21 cellular contexts compared by ENCODE assay signal in genomic region chr11:17687946-17688670, GRCh38.
A peak's percentile ranks its signal among the peaks of the same experiment; 100 is the strongest.
DNase-seq lines count a peak whose midpoint lies in the region; FAIRE-seq and TF ChIP-seq lines count a peak whose summit lies in the region.
"Had no signal": no experiment of that assay in that cellular context is flagged by ENCODE, and none has a peak within 500 bp of the region (broad histone marks: within the 10 kb centered on the region; RNA-seq: fewer than 3 reads in every experiment).

No MANE protein-coding gene starts in this region.

- no peak for TF ChIP-seq CTCF in AG10803 (conservative IDR thresholded peaks at IDR 0.05; ENCODE audit: low read length)

- no peak for FAIRE-seq in GM19239 (lab: Jason Lieb, UNC)
- FAIRE-seq: A549, HepG2 had no signal

- H3K4me3 ChIP-seq in AG10803 (ENCODE audit: low read length): no peak overlapping the region
- H3K4me3 ChIP-seq in skeletal muscle cell (ENCODE audit: low read depth, low read length): no peak overlapping the region
- H3K4me3 ChIP-seq: A549 had no signal

- DNase-seq in AG10803 (ENCODE audit: low read depth) (peak; percentile 54), NCI-H524 treated with DMSO at 0.1 percent for 48 hours (lab: John Stamatoyannopoulos, UW) (peak; percentile 74), iris pigment epithelial cell (ENCODE audit: low read depth) (peak; percentile 3), skeletal muscle cell (ENCODE audit: low read depth) (peak; percentile 59), NCI-H1436 (lab: John Stamatoyannopoulos, UW) (no peak), GM19239 (ENCODE audit: insufficient read length, low spot score) (no peak), Ammon's horn (ENCODE audit: low spot score) (no peak)
- DNase-seq in activated CD4-positive, CD25-positive, alpha-beta regulatory T cell treated with anti-CD3 and anti-CD28 coated beads, Interleukin-2, amount 50 U/mL, for 72 hours: no peak
- DNase-seq: AML-193; Caco-2; CD4-positive, CD25-positive, alpha-beta regulatory T cell; DMS153; H9; Karpas-422; NCI-H1105; NCI-H187; NCI-H345; NCI-H748 treated with DMSO at 0.1 percent for 48 hours; PC-3 had no signal

Comparison
In these comparisons a context has a peak if more than half of its experiments do, and no peak if none do; other contexts are left out.
1. DNase-seq: peak in AG10803 (single experiment), NCI-H524 treated with DMSO at 0.1 percent for 48 hours (single experiment), iris pigment epithelial cell (single experiment) and skeletal muscle cell (single experiment); none in NCI-H1436 (single experiment), GM19239 (single experiment), activated CD4-positive, CD25-positive, alpha-beta regulatory T cell treated with anti-CD3 and anti-CD28 coated beads, Interleukin-2, amount 50 U/mL, for 72 hours (single experiment) and Ammon's horn (single experiment).